In the genomic region with DNA sequence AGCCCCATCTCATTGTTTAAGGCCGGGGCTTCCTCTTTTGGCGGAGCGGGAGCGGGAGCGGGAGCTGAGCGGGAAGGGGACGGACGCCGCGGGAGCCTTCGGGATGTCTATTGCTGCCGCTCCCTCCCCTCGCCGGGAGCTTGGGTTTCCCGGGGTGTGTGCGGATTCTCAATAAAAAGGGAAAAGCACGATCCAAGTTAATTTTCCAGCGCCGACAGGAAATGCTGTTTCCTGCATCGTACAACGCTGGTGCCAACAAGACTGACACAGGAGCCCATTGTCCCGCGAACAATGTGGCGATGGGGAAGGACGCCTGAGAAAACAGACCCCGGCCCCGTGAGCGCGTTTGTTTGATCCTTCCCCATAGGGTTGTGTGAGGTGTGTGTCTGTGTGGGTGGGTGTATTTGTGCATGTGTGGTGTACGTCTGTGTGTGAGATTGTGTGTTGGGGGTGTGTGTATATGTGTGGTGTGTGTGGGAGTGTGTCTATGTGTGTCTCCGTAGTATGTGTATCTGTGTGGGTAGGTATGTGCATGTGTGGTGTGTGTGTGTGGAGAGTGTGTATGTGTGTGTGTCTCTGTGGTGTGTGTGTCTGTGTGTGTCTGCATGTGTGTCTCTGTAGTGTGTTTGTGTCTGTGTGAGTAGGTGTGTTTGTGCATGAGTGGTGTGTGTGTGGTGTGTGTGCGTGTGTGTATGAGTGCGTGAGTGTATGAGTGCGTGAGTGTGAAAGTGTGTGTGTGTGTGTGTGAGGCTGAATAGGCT, we compare ENCODE assay signal across 9 cellular contexts. TPM values are rescaled to one million over a fixed set of nuclear protein-coding genes. Genes with fewer than 3 reads are reported as not detected.
DNase-seq lines count a peak whose midpoint lies in the region; ATAC-seq, FAIRE-seq and TF ChIP-seq lines count a peak whose summit lies in the region.
"Had no signal": no experiment of that assay in that cellular context is flagged by ENCODE, and none has a peak within 500 bp of the region (broad histone marks: within the 10 kb centered on the region; RNA-seq: fewer than 3 reads in every experiment).

No MANE protein-coding gene starts in this region.

- H3K9me3 ChIP-seq in pancreas (no peaks in the 10 kb centered on the region), OCI-LY7 (ENCODE audit: low read length) (no peaks in the 10 kb centered on the region), WERI-Rb-1 (ENCODE audit: severe bottlenecking) (no peaks in the 10 kb centered on the region), T-helper 17 cell (ENCODE audit: control insufficient read depth, low read length, poor library complexity, severe bottlenecking) (no peaks in the 10 kb centered on the region)

- ATAC-seq in pancreas (peak in 3 of 4 donors; percentile 25 to 53 (median 45)), T-helper 17 cell (no peak)

- intact Hi-C loops in pancreas (cut with DNase I) (no loop called here), OCI-LY7 (cut with micrococcal nuclease; ENCODE audit: unreplicated experiment) (no loop called here)

- no peak overlapping the region for H3K4me3 Mint-ChIP-seq in T-helper 17 cell

- DNase-seq in DMS53 (lab: John Stamatoyannopoulos, UW) (peak; percentile 79), NCI-H69 (lab: John Stamatoyannopoulos, UW) (peak; percentile 24), foreskin fibroblast (peak; percentile 40 to 71), pancreas (peak in 2 of 6 donors; percentile 29 to 60), OCI-LY7 (ENCODE audit: low spot score) (no peak), WERI-Rb-1 (no peak), caudate nucleus (lab: John Stamatoyannopoulos, UW) (no peak), T-helper 17 cell (no peak)

- no peak for FAIRE-seq in pancreas (lab: Jason Lieb, UNC)
- FAIRE-seq: endometrium had no signal

- H3K36me3 ChIP-seq in pancreas, result no peaks in the 10 kb centered on the region
- H3K36me3 ChIP-seq in OCI-LY7 (ENCODE audit: insufficient read depth, low read length), result no peaks in the 10 kb centered on the region
- no peaks in the 10 kb centered on the region for H3K36me3 ChIP-seq in WERI-Rb-1

- H3K9me2 ChIP-seq in OCI-LY7 (ENCODE audit: insufficient read depth, low read length), result no peaks in the 10 kb centered on the region

- no peak overlapping the region for H3K4me2 ChIP-seq in OCI-LY7 (ENCODE audit: low read length)

- H3K27me3 ChIP-seq in pancreas (peaks cover 0 to 12% (median 0%) of the 10 kb centered on the region in 4 donors), WERI-Rb-1 (ENCODE audit: insufficient read depth, low read depth, severe bottlenecking) (no peaks in the 10 kb centered on the region)

- H3K27ac ChIP-seq in pancreas (no peak overlapping the region), OCI-LY7 (ENCODE audit: low read depth, low read length, poor library complexity, severe bottlenecking) (no peak overlapping the region), WERI-Rb-1 (no peak overlapping the region), caudate nucleus (ENCODE audit: low read depth, low read length) (no peak overlapping the region)

- POLR2A ChIA-PET in OCI-LY7 (lab: Charles Lee), result interaction anchor here (0.7 kb wide), 1 partner anchor 1219 kb away, joined by 3 read pairs; no protein-coding TSS in a partner anchor

- H3K4me3 ChIP-seq in foreskin fibroblast (ENCODE audit: low read depth in 1 of 2, low read length in 2 of 2) (peak overlapping the region; percentile 48 to 61), pancreas (peak overlapping the region in 1 of 4 donors; percentile 27), OCI-LY7 (ENCODE audit: low read depth, low read length, poor library complexity, severe bottlenecking) (no peak overlapping the region), WERI-Rb-1 (ENCODE audit: low read depth, low read length) (no peak overlapping the region)

- no peak overlapping the region for H3K27ac Mint-ChIP-seq in T-helper 17 cell

- H3K4me1 Mint-ChIP-seq in T-helper 17 cell, result peaks cover 2% of the 10 kb centered on the region

- no peak overlapping the region for H2AFZ ChIP-seq in OCI-LY7 (ENCODE audit: low read length)

- H3K27me3 Mint-ChIP-seq in T-helper 17 cell, result peaks cover 47% of the 10 kb centered on the region

- CTCF ChIA-PET in OCI-LY7 (lab: Charles Lee; ENCODE audit: unreplicated experiment), result no interaction called here

- 2 to 3% methylated on average over 34 of the region's 34 CpGs for WGBS in pancreas, 2 donors

- H4K20me1 ChIP-seq in OCI-LY7 (ENCODE audit: insufficient read depth, low read length), result no peaks in the 10 kb centered on the region

- TF ChIP-seq CTCF in foreskin fibroblast (IDR thresholded peaks at IDR 0.05; ENCODE audit: low read depth, low read length) (no peak), pancreas (IDR thresholded peaks at IDR 0.05) (no peak), OCI-LY7 (conservative IDR thresholded peaks at IDR 0.05; ENCODE audit: low read length) (no peak), WERI-Rb-1 (IDR thresholded peaks at IDR 0.05; ENCODE audit: low read depth, low read length) (no peak)

- BruUV-seq in OCI-LY7 (replicated peaks; lab: Mats Ljungman, UMichigan), result no TSS peak

- no peaks in the 10 kb centered on the region for H3K79me2 ChIP-seq in OCI-LY7 (ENCODE audit: insufficient read depth, low read depth, low read length)

- H3K4me1 ChIP-seq in pancreas (peaks cover 0 to 6% (median 5%) of the 10 kb centered on the region in 3 donors), OCI-LY7 (ENCODE audit: insufficient read depth, low read length, poor library complexity, severe bottlenecking) (peaks cover 9% of the 10 kb centered on the region)

- H3K36me3 Mint-ChIP-seq in T-helper 17 cell (ENCODE audit: low read depth), result no peaks in the 10 kb centered on the region

RNA-seq across cellular contexts. Expression of a gene that starts 36.4 kb away (rescaled TPM):
- total RNA-seq in pancreas (10 to 100 TPM in 2 of 6 donors, 1 to 10 TPM in 4; 4.4 to 12.7 (median 8.8) TPM), OCI-LY7 (2022) (1.6 and 2.3 TPM in 2 replicates), T-helper 17 cell (under 1 TPM; 0.27 to 0.42 TPM)
- polyA plus RNA-seq in pancreas, result 1 to 10 TPM; 1.1 to 8.0 TPM
- total RNA-seq in OCI-LY7 (2014; rRNA removed; shearing (Covaris generic)), result 2.0 and 2.5 TPM in 2 replicates

Comparison
In these comparisons a context has a peak if more than half of its experiments do, and no peak if none do; other contexts are left out.
1. DNase-seq: peak in DMS53 (single experiment), NCI-H69 (single experiment) and foreskin fibroblast (2 of 2); none in OCI-LY7 (single experiment), WERI-Rb-1 (single experiment), caudate nucleus (0 of 61) and T-helper 17 cell (0 of 3).
2. H3K4me3 ChIP-seq: peak in foreskin fibroblast (2 of 2); none in OCI-LY7 (single experiment) and WERI-Rb-1 (single experiment).